ENCODE assay signal across 22 cellular contexts in genomic region chr6:35547666-35548065, GRCh38. TPM values are rescaled to one million over a fixed set of nuclear protein-coding genes. Genes with fewer than 3 reads are reported as not detected.
DNase-seq lines count a peak whose midpoint lies in the region; ATAC-seq and TF ChIP-seq lines count a peak whose summit lies in the region.
"Had no signal": no experiment of that assay in that cellular context is flagged by ENCODE, and none has a peak within 500 bp of the region (broad histone marks: within the 10 kb centered on the region; RNA-seq: fewer than 3 reads in every experiment).

No MANE protein-coding gene starts in this region.

- no peaks in the 10 kb centered on the region for H3K9me3 ChIP-seq in hepatocyte (ENCODE audit: low read depth)
- H3K9me3 ChIP-seq in neural progenitor cell (ENCODE audit: low read depth) = no peaks in the 10 kb centered on the region
- H3K9me3 ChIP-seq in Peyer's patch = peaks cover 0 to 3% (median 0%) of the 10 kb centered on the region in 4 donors
- no peaks in the 10 kb centered on the region for H3K9me3 ChIP-seq in H9 (ENCODE audit: control insufficient read depth, low read depth, low read length)
- H3K9me3 ChIP-seq in upper lobe of right lung = peaks cover 7% of the 10 kb centered on the region

- no peak overlapping the region for H2BK12ac ChIP-seq in H9 (ENCODE audit: insufficient read length, low read depth, low read length)

- H3K4me3 Mint-ChIP-seq in GM23338 (no peak overlapping the region), neural progenitor cell (no peak overlapping the region), H9 (no peak overlapping the region)
- H3K4me3 Mint-ChIP-seq: CD8-positive, alpha-beta T cell had no signal

- no peak overlapping the region for H2AK5ac ChIP-seq in H9 (ENCODE audit: insufficient read length, low read length)

- intact Hi-C loops in Right ventricle myocardium inferior (cut with DNase I) = no loop called here
- intact Hi-C loops in upper lobe of right lung (cut with DNase I) = no loop called here

- H3K9me2 ChIP-seq in GM23338 (ENCODE audit: insufficient read depth) = no peaks in the 10 kb centered on the region
- H3K9me2 ChIP-seq in hepatocyte (replicated peaks; ENCODE audit: insufficient read depth) = no peaks in the 10 kb centered on the region

- peaks cover 9% of the 10 kb centered on the region for H3K27me3 Mint-ChIP-seq in GM23338 (ENCODE audit: insufficient read depth, low read depth, poor library complexity)
- peaks cover 3% of the 10 kb centered on the region for H3K27me3 Mint-ChIP-seq in neural progenitor cell (ENCODE audit: insufficient read depth, low read depth)
- no peaks in the 10 kb centered on the region; the same call in none of the 2 replicates for H3K27me3 Mint-ChIP-seq in H9 (ENCODE audit: low read depth)

- no peaks in the 10 kb centered on the region for H3K36me3 Mint-ChIP-seq in GM23338 (ENCODE audit: low read depth)
- peaks cover 3% of the 10 kb centered on the region for H3K36me3 Mint-ChIP-seq in neural progenitor cell
- H3K36me3 Mint-ChIP-seq in H9 (ENCODE audit: insufficient read depth in 1 of 3, low read depth in 3 of 3) = peaks cover 0 to 4% (median 0%) of the 10 kb centered on the region in 3 experiments; a peak in 1 of 7 replicates

- no peak overlapping the region for H3K14ac ChIP-seq in H9 (ENCODE audit: insufficient read depth, low read length)

- H2AFZ ChIP-seq in GM23338 = peak overlapping the region; percentile 0; the same call in 1 of the 2 replicates
- H2AFZ ChIP-seq in hepatocyte = no peak overlapping the region
- H2AFZ ChIP-seq in neural progenitor cell (replicated peaks) = peak overlapping the region; percentile 15
- no peak overlapping the region for H2AFZ ChIP-seq in H9 (ENCODE audit: low read length)

- no peak overlapping the region for H2BK20ac ChIP-seq in H9 (ENCODE audit: low read depth, low read length, poor library complexity, severe bottlenecking)

- no peak overlapping the region for H4K91ac ChIP-seq in H9 (ENCODE audit: insufficient read length, low read depth, low read length)

- no peaks in the 10 kb centered on the region for H3K79me1 ChIP-seq in H9 (ENCODE audit: insufficient read depth, low read depth, low read length, poor library complexity, severe bottlenecking)

- H4K5ac ChIP-seq in H9 (ENCODE audit: insufficient read length, low read depth, low read length) = no peak overlapping the region

- H3K79me2 ChIP-seq in GM23338 (replicated peaks; ENCODE audit: insufficient read depth) (no peaks in the 10 kb centered on the region), hepatocyte (no peaks in the 10 kb centered on the region), neural progenitor cell (ENCODE audit: low read depth) (no peaks in the 10 kb centered on the region), H9 (ENCODE audit: insufficient read depth, low read length) (no peaks in the 10 kb centered on the region)

- H3K4me2 ChIP-seq in GM23338 (no peak overlapping the region), hepatocyte (peak overlapping the region; percentile 49), neural progenitor cell (no peak overlapping the region), H9 (ENCODE audit: insufficient read depth, insufficient read length, low read length) (no peak overlapping the region)
- H3K4me2 ChIP-seq: BLaER1 had no signal

- no peak overlapping the region for H2BK15ac ChIP-seq in H9 (ENCODE audit: low read depth, low read length)

- 27% methylated on average over 6 of the region's 6 CpGs for WGBS in hepatocyte (ENCODE audit: low lambda C conversion rate, missing lambda C conversion rate)
- WGBS in H9 (ENCODE audit: extremely low coverage, insufficient read length, low lambda C conversion rate) = no CpG with 5 or more reads among the region's 6 CpGs

- H3K27ac Mint-ChIP-seq in GM23338 (no peak overlapping the region), neural progenitor cell (no peak overlapping the region), H9 (peak overlapping the region in 1 of 3 experiments; percentile 41; a peak in 2 of 7 replicates)
- H3K27ac Mint-ChIP-seq: CD8-positive, alpha-beta T cell had no signal

- no peaks in the 10 kb centered on the region for H3F3A ChIP-seq in GM23338 (replicated peaks; ENCODE audit: low read depth)
- peaks cover 17% of the 10 kb centered on the region for H3F3A ChIP-seq in neural progenitor cell (ENCODE audit: low read depth)

- H3K4me3 ChIP-seq in GM23338 (no peak overlapping the region), hepatocyte (no peak overlapping the region), neural progenitor cell (no peak overlapping the region), Peyer's patch (no peak overlapping the region), upper lobe of right lung (no peak overlapping the region)
- H3K4me3 ChIP-seq: BLaER1, MG63, SK-N-MC had no signal

- no peak overlapping the region for H3T11ph ChIP-seq in H9 (ENCODE audit: low read length)

- H3K4me1 ChIP-seq in GM23338 (ENCODE audit: insufficient read depth) (peaks cover 7% of the 10 kb centered on the region; the same call in 1 of the 2 replicates), hepatocyte (ENCODE audit: insufficient read depth) (no peaks in the 10 kb centered on the region), neural progenitor cell (peaks cover 9% of the 10 kb centered on the region), Peyer's patch (no peaks in the 10 kb centered on the region), H9 (ENCODE audit: insufficient read depth, low read length) (no peaks in the 10 kb centered on the region; the same call in 1 of the 2 replicates), upper lobe of right lung (peaks cover 5% of the 10 kb centered on the region)
- H3K4me1 ChIP-seq: BLaER1 had no signal

- TF ChIP-seq CTCF in GM23338 (conservative IDR thresholded peaks at IDR 0.05; ENCODE audit: low read depth in 2 of 2) (no peak), VCaP (conservative IDR thresholded peaks at IDR 0.05) (no peak), hepatocyte (IDR thresholded peaks at IDR 0.05; ENCODE audit: poor library complexity) (no peak), neural progenitor cell (IDR thresholded peaks at IDR 0.05) (no peak), Peyer's patch (IDR thresholded peaks at IDR 0.05) (no peak), H9 (conservative IDR thresholded peaks at IDR 0.05) (no peak), upper lobe of right lung (IDR thresholded peaks at IDR 0.05) (no peak)

- H3K23me2 ChIP-seq in H9 (ENCODE audit: insufficient read length, low read depth, low read length, poor library complexity, severe bottlenecking) = peaks cover 3% of the 10 kb centered on the region

- H4K8ac ChIP-seq in H9 (replicated peaks; ENCODE audit: insufficient read length, low read depth, low read length) = no peak overlapping the region

- H3K9me3 Mint-ChIP-seq in GM23338 = no peaks in the 10 kb centered on the region; the same call in 2 of the 3 replicates
- H3K9me3 Mint-ChIP-seq in neural progenitor cell = peaks cover 21% of the 10 kb centered on the region
- H3K9me3 Mint-ChIP-seq in H9 = peaks cover 2 to 4% of the 10 kb centered on the region in 2 experiments; a peak in 4 of 5 replicates

- H3K23ac ChIP-seq in H9 (ENCODE audit: insufficient read length, low read depth, low read length) = no peak overlapping the region

- no peaks in the 10 kb centered on the region for H4K20me1 ChIP-seq in GM23338 (replicated peaks; ENCODE audit: insufficient read depth)
- no peaks in the 10 kb centered on the region for H4K20me1 ChIP-seq in hepatocyte (ENCODE audit: insufficient read depth, poor library complexity, severe bottlenecking)
- no peaks in the 10 kb centered on the region for H4K20me1 ChIP-seq in neural progenitor cell (ENCODE audit: low read depth)
- no peaks in the 10 kb centered on the region for H4K20me1 ChIP-seq in H9 (ENCODE audit: control insufficient read depth, insufficient read depth, insufficient read length)
- H4K20me1 ChIP-seq: BLaER1 had no signal

- H3K27ac ChIP-seq in GM23338 (ENCODE audit: low read depth) (no peak overlapping the region), VCaP (peak overlapping the region; percentile 79), hepatocyte (no peak overlapping the region), neural progenitor cell (no peak overlapping the region), Peyer's patch (no peak overlapping the region), H9 (ENCODE audit: insufficient read length, low read depth, low read length) (no peak overlapping the region), upper lobe of right lung (no peak overlapping the region)
- H3K27ac ChIP-seq: BLaER1, SK-N-MC had no signal

- H3K56ac ChIP-seq in H9 (ENCODE audit: insufficient read length, low read depth, low read length) = no peak overlapping the region

- H2BK5ac ChIP-seq in H9 (ENCODE audit: insufficient read length, low read length) = no peak overlapping the region

- H3K9ac ChIP-seq in neural progenitor cell = no peak overlapping the region
- H3K9ac ChIP-seq in H9 (ENCODE audit: extremely low read depth, insufficient read length, low read length) = no peak overlapping the region
- H3K9ac ChIP-seq: BLaER1 had no signal

- no peak overlapping the region for H2BK120ac ChIP-seq in H9 (ENCODE audit: low read depth, low read length, poor library complexity, severe bottlenecking)

- H3K18ac ChIP-seq in H9 (ENCODE audit: insufficient read length, low read depth, low read length) = no peak overlapping the region

- H3K36me3 ChIP-seq in GM23338 (ENCODE audit: insufficient read depth) = no peaks in the 10 kb centered on the region
- no peaks in the 10 kb centered on the region for H3K36me3 ChIP-seq in hepatocyte (replicated peaks; ENCODE audit: insufficient read depth, low read depth)
- H3K36me3 ChIP-seq in neural progenitor cell = no peaks in the 10 kb centered on the region
- H3K36me3 ChIP-seq in Peyer's patch = no peaks in the 10 kb centered on the region
- H3K36me3 ChIP-seq in upper lobe of right lung = no peaks in the 10 kb centered on the region
- H3K36me3 ChIP-seq: BLaER1, MG63 had no signal

- no peak for DNase-seq in GM23338 (ENCODE audit: low spot score)
- no peak for DNase-seq in hepatocyte (ENCODE audit: low spot score)
- DNase-seq in neural progenitor cell (ENCODE audit: low spot score) = no peak
- no peak for DNase-seq in Peyer's patch
- DNase-seq in Right ventricle myocardium inferior (ENCODE audit: missing footprints) = no peak
- DNase-seq in H9 = no peak
- DNase-seq in upper lobe of right lung = no peak
- DNase-seq: Calu3; CD8-positive, alpha-beta T cell; GF-D8; Karpas-422; MG63; NCI-H1048; NCI-H1436 treated with DMSO at 0.1 percent for 48 hours; NCI-H2029 treated with DMSO at 0.1 percent for 48 hours; NCI-H2171; NCI-H446 treated with DMSO at 0.1 percent for 48 hours; SHP77 had no signal

- no peak for ATAC-seq in GM23338
- no peak for ATAC-seq in Right ventricle myocardium inferior
- no peak for ATAC-seq in upper lobe of right lung
- ATAC-seq: CD8-positive, alpha-beta T cell had no signal

- H3K4ac ChIP-seq in H9 (ENCODE audit: low read depth, low read length) = no peak overlapping the region

- H3K27me3 ChIP-seq in GM23338 (ENCODE audit: insufficient read depth) (no peaks in the 10 kb centered on the region), hepatocyte (no peaks in the 10 kb centered on the region), neural progenitor cell (no peaks in the 10 kb centered on the region), Peyer's patch (no peaks in the 10 kb centered on the region), H9 (ENCODE audit: insufficient read depth, low read length) (no peaks in the 10 kb centered on the region), upper lobe of right lung (no peaks in the 10 kb centered on the region)
- H3K27me3 ChIP-seq: BLaER1, MG63 had no signal

- peaks cover 17% of the 10 kb centered on the region for H3K4me1 Mint-ChIP-seq in GM23338
- H3K4me1 Mint-ChIP-seq in neural progenitor cell = peaks cover 6% of the 10 kb centered on the region
- peaks cover 19 to 27% of the 10 kb centered on the region in 2 experiments for H3K4me1 Mint-ChIP-seq in H9

- TF ChIP-seq POLR2A in Peyer's patch (IDR thresholded peaks at IDR 0.05) = no peak

RNA-seq across cellular contexts. Expression of gene TULP1, which starts 35.0 kb away (rescaled TPM):
- total RNA-seq in GM23338 (2014; rRNA removed; shearing (Covaris generic)) = 1.3 and 3.0 TPM in 2 replicates
- 3.8 and 7.1 TPM in 2 replicates for polyA plus RNA-seq in GM23338 (2016; fragmentation: Nextera tagmentation; extraction: Ambion mirVana)
- total RNA-seq in hepatocyte = not detected in 2 replicates
- 0.39 and 1.3 TPM in 2 replicates for polyA plus RNA-seq in hepatocyte
- 0.46 TPM in 1 of 2 replicates, not detected in the other for total RNA-seq in neural progenitor cell (ENCODE audit: low replicate concordance)
- not detected for total RNA-seq in Peyer's patch
- not detected for total RNA-seq in Right ventricle myocardium inferior
- 0.29 TPM in 1 of 2 replicates, not detected in the other for total RNA-seq in H9 (2021)
- not detected for total RNA-seq in upper lobe of right lung
- total RNA-seq: A172; Calu3; CD8-positive, alpha-beta T cell had no signal

RNA-seq across cellular contexts. Expression of gene TEAD3, which starts 50.8 kb away (rescaled TPM):
- total RNA-seq in GM23338 (2014; rRNA removed; shearing (Covaris generic)) = 26.5 and 26.7 TPM in 2 replicates
- 15.0 and 15.6 TPM in 2 replicates for polyA plus RNA-seq in GM23338 (2016; fragmentation: Nextera tagmentation; extraction: Ambion mirVana)
- 20.4 and 26.3 TPM in 2 replicates for total RNA-seq in hepatocyte
- 33.0 and 35.9 TPM in 2 replicates for polyA plus RNA-seq in hepatocyte
- total RNA-seq in neural progenitor cell (ENCODE audit: low replicate concordance) = 9.7 and 23.5 TPM in 2 replicates
- 10 to 100 TPM; 10.7 to 32.9 (median 27.4) TPM for total RNA-seq in Peyer's patch
- 32.2 TPM for total RNA-seq in Right ventricle myocardium inferior
- total RNA-seq in H9 (2021) = 24.3 and 27.0 TPM in 2 replicates
- 23.4 TPM for total RNA-seq in upper lobe of right lung
- total RNA-seq: CD8-positive, alpha-beta T cell had no signal

Comparison
In these comparisons a context has a peak if more than half of its experiments do, and no peak if none do; other contexts are left out.
1. H2AFZ ChIP-seq: peak in GM23338 (single experiment) and neural progenitor cell (single experiment); none in hepatocyte (single experiment) and H9 (single experiment).